In the genomic region with DNA sequence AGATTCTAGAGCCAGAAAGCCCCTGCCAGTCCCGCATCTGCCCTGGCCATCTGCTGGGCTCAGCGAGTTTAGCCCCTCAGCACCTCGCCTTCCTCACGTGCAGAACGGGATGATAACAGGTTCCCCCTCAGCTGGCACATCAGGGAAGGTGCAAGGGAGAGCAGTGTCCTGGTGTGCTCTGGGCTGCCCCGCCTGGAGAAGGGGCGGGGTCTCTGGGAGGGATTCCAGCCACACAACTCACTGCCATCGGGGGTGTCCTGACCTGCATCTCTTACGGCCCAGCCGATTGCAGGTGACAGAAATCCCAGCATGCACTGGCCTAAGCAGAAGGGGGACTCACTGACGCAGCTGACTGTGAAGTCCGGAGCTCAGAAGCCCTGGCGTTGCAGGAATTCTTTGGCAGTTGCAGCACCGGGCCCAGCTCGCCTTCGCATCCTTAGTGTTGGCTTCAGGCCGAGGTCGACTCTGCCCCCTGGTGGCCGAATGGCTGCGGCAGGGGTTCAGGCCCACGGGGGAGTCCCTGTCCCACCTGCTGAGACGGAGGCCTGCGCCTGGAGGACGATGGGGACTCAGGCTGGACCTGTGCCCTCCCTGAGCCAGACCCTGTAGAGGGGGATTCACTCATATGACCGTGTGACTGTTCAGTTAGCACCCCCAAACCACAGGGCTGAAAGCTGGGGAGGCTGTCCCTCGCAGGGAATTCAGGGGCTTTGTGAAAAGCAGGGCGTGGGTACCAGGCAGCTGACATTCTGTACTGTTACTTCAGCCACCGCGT, we compare ENCODE assay signal across 9 cellular contexts.
DNase-seq lines count a peak whose midpoint lies in the region; ATAC-seq, FAIRE-seq and TF ChIP-seq lines count a peak whose summit lies in the region.
"Had no signal": no experiment of that assay in that cellular context is flagged by ENCODE, and none has a peak within 500 bp of the region (broad histone marks: within the 10 kb centered on the region; RNA-seq: fewer than 3 reads in every experiment).

No MANE protein-coding gene starts in this region.

- no peak overlapping the region for H3K4me3 ChIP-seq in AG10803 (ENCODE audit: low read length)
- no peak overlapping the region for H3K4me3 ChIP-seq in Jurkat, Clone E6-1 (ENCODE audit: low read length)

- peak; percentile 77 for ATAC-seq in activated B cell treated with CpG ODN at 0.5 μM for 24 hours (ENCODE audit: low read depth)

- H3K36me3 Mint-ChIP-seq in activated B cell treated with CpG ODN at 0.5 μM for 24 hours (ENCODE audit: low read depth), result no peaks in the 10 kb centered on the region
- H3K36me3 Mint-ChIP-seq: IgD-negative memory B cell had no signal

- H3K9me3 Mint-ChIP-seq in activated B cell treated with CpG ODN at 0.5 μM for 24 hours, result no peaks in the 10 kb centered on the region
- H3K9me3 Mint-ChIP-seq: IgD-negative memory B cell had no signal

- H3K4me1 Mint-ChIP-seq in activated B cell treated with CpG ODN at 0.5 μM for 24 hours, result no peaks in the 10 kb centered on the region

- H3K4me3 Mint-ChIP-seq in activated B cell treated with CpG ODN at 0.5 μM for 24 hours, result no peak overlapping the region

- TF ChIP-seq CTCF in AG10803 (conservative IDR thresholded peaks at IDR 0.05; ENCODE audit: low read length) (peak; percentile 62), activated B cell treated with CpG ODN at 0.5 μM for 24 hours (IDR thresholded peaks at IDR 0.05) (no peak)

- FAIRE-seq in GM18507 (lab: Jason Lieb, UNC), result peak; percentile 73

- POLR2A ChIA-PET in activated B cell treated with CpG ODN at 0.5 μM for 24 hours (lab: Charles Lee), result interaction anchor here (1.6 kb wide), 1 partner anchor 28 kb away, joined by 3 read pairs; no protein-coding TSS in a partner anchor

- peaks cover 2% of the 10 kb centered on the region for H3K27me3 Mint-ChIP-seq in activated B cell treated with CpG ODN at 0.5 μM for 24 hours

- H3K27ac Mint-ChIP-seq in activated B cell treated with CpG ODN at 0.5 μM for 24 hours, result no peak overlapping the region

- CTCF ChIA-PET in activated B cell treated with CpG ODN at 0.5 μM for 24 hours (lab: Charles Lee), result interaction anchor here (0.6 to 4.2 kb wide), 10 partner anchors 28 to 306 kb away, joined by 3 to 83 read pairs (median 3); no protein-coding TSS in a partner anchor

- DNase-seq in AG10803 (ENCODE audit: low read depth) (peak; percentile 61), GM18507 (ENCODE audit: extremely low spot score, insufficient read length, low read depth) (peak; percentile 68), activated B cell treated with CpG ODN at 0.5 μM for 24 hours (peak; percentile 72), left kidney (ENCODE audit: low read depth, low spot score) (peak; percentile 94), NCI-H446 treated with DMSO at 0.1 percent for 48 hours (lab: John Stamatoyannopoulos, UW) (no peak)
- peak; percentile 19 for DNase-seq in Jurkat, Clone E6-1 (ENCODE audit: low read depth, low spot score)
- DNase-seq in central memory CD4-positive, alpha-beta T cell, result peak; percentile 47
- peak; percentile 66 to 83 for DNase-seq in stimulated activated CD4-positive, alpha-beta T cell treated with anti-CD3 and anti-CD28 coated beads, Interleukin-4, amount 100 ng/mL, for 48 hours (ENCODE audit: low read depth in 2 of 2)

- intact Hi-C loops in activated B cell treated with CpG ODN at 0.5 μM for 24 hours (cut with micrococcal nuclease), result loop anchor here (1.0 to 10.0 kb wide), 4 partner anchors 28 to 692 kb away; a partner anchor contains a TSS
